Comparison of ENCODE assay signal across 20 cellular contexts in genomic region chr1:216502528-216503162, GRCh38.
A peak's percentile ranks its signal among the peaks of the same experiment; 100 is the strongest.
DNase-seq lines count a peak whose midpoint lies in the region; ATAC-seq and TF ChIP-seq lines count a peak whose summit lies in the region.
"Had no signal": no experiment of that assay in that cellular context is flagged by ENCODE, and none has a peak within 500 bp of the region (broad histone marks: within the 10 kb centered on the region; RNA-seq: fewer than 3 reads in every experiment).

No MANE protein-coding gene starts in this region.

- DNase-seq in ELF-1 (ENCODE audit: low read depth, low spot score) (peak; percentile 17), NCI-H1436 treated with DMSO at 0.1 percent for 48 hours (lab: John Stamatoyannopoulos, UW) (peak; percentile 65), NCI-H2171 (lab: John Stamatoyannopoulos, UW) (no peak)
- DNase-seq in activated CD4-positive, CD25-positive, alpha-beta regulatory T cell treated with anti-CD3 and anti-CD28 coated beads, Interleukin-2, amount 50 U/mL, for 72 hours: no peak
- DNase-seq: activated CD4-positive, alpha-beta T cell treated with anti-CD3 and anti-CD28 coated beads, Interleukin-2, amount 10 ng/mL, durations not matched to agents 7 days and 5 days; activated CD8-positive, alpha-beta memory T cell treated with anti-CD3 and anti-CD28 coated beads, Interleukin-2, amount 50 U/mL, for 4 hours; activated naive CD8-positive, alpha-beta T cell treated with anti-CD3 and anti-CD28 coated beads, Interleukin-2, amount 10 ng/mL, durations not matched to agents 7 days and 5 days; effector memory CD8-positive, alpha-beta T cell; GDM1; glutamatergic neuron; left ventricle myocardium inferior; stimulated activated CD4-positive, alpha-beta T cell treated with anti-CD3 and anti-CD28 coated beads, Interleukin-4, amount 100 ng/mL, for 1 hour; tibial artery had no signal

- 56 to 61% methylated on average over 4 to 6 of the region's 7 CpGs for WGBS in mesodermal cell (ENCODE audit: insufficient coverage in 2 of 2), 2 experiments
- WGBS in gastroesophageal sphincter (ENCODE audit: low coverage in 1 of 2), 2 donors: 19 to 72% methylated on average over 2 to 7 of the region's 7 CpGs

- no peaks in the 10 kb centered on the region for H3K27me3 Mint-ChIP-seq in brain
- H3K27me3 Mint-ChIP-seq: activated CD4-positive, alpha-beta T cell treated with anti-CD3 and anti-CD28 coated beads, Interleukin-2, amount 10 ng/mL, durations not matched to agents 7 days and 5 days; activated naive CD8-positive, alpha-beta T cell treated with anti-CD3 and anti-CD28 coated beads, Interleukin-2, amount 10 ng/mL, durations not matched to agents 7 days and 5 days; effector memory CD8-positive, alpha-beta T cell; stimulated activated naive CD8-positive, alpha-beta T cell treated with anti-CD3 and anti-CD28 coated beads, Interleukin-15, Interleukin-2, amounts not matched to agents 100 ng/mL and 50 ng/mL, for 24 hours had no signal

- TF ChIP-seq EP300 in gastroesophageal sphincter (IDR thresholded peaks at IDR 0.05): no peak

- H3K4me3 Mint-ChIP-seq in brain: peak overlapping the region in 3 of 5 experiments; percentile 18 to 51 (median 19)
- H3K4me3 Mint-ChIP-seq: activated CD4-positive, alpha-beta T cell treated with anti-CD3 and anti-CD28 coated beads, Interleukin-2, amount 10 ng/mL, durations not matched to agents 7 days and 5 days; activated naive CD8-positive, alpha-beta T cell treated with anti-CD3 and anti-CD28 coated beads, Interleukin-2, amount 10 ng/mL, durations not matched to agents 7 days and 5 days; CD14-positive monocyte; effector memory CD8-positive, alpha-beta T cell; neural crest cell; stimulated activated naive CD8-positive, alpha-beta T cell treated with anti-CD3 and anti-CD28 coated beads, Interleukin-15, Interleukin-2, amounts not matched to agents 100 ng/mL and 50 ng/mL, for 24 hours had no signal

- peak overlapping the region; percentile 2 for H3K27ac ChIP-seq in mesodermal cell (ENCODE audit: low read depth, low read length, severe bottlenecking)
- no peak overlapping the region for H3K27ac ChIP-seq in gastroesophageal sphincter
- H3K27ac ChIP-seq: left ventricle myocardium inferior, tibial artery had no signal

- H3K4me1 ChIP-seq in mesodermal cell (ENCODE audit: control insufficient read depth, insufficient read depth, low read length, poor library complexity, severe bottlenecking) (no peaks in the 10 kb centered on the region), gastroesophageal sphincter (no peaks in the 10 kb centered on the region)
- H3K4me1 ChIP-seq: left ventricle myocardium inferior, tibial artery had no signal

- TF ChIP-seq CTCF in brain (conservative IDR thresholded peaks at IDR 0.05): no peak
- TF ChIP-seq CTCF in gastroesophageal sphincter (IDR thresholded peaks at IDR 0.05): no peak

- ATAC-seq in GM18867 (IDR thresholded peaks at IDR 0.05; ENCODE audit: unreplicated experiment): no peak
- no peak for ATAC-seq in gastroesophageal sphincter
- ATAC-seq: effector memory CD8-positive, alpha-beta T cell had no signal

- TF ChIP-seq POLR2A in gastroesophageal sphincter (IDR thresholded peaks at IDR 0.05): no peak

- H3K36me3 ChIP-seq in mesodermal cell (ENCODE audit: control insufficient read depth, insufficient read depth, low read length) (no peaks in the 10 kb centered on the region), gastroesophageal sphincter (peaks cover 0 to 11% of the 10 kb centered on the region in 2 donors)
- H3K36me3 ChIP-seq: left ventricle myocardium inferior, tibial artery had no signal

- H3K4me1 Mint-ChIP-seq in brain: peaks cover 20% of the 10 kb centered on the region
- H3K4me1 Mint-ChIP-seq: activated CD4-positive, alpha-beta T cell treated with anti-CD3 and anti-CD28 coated beads, Interleukin-2, amount 10 ng/mL, durations not matched to agents 7 days and 5 days; activated naive CD8-positive, alpha-beta T cell treated with anti-CD3 and anti-CD28 coated beads, Interleukin-2, amount 10 ng/mL, durations not matched to agents 7 days and 5 days; CD14-positive monocyte had no signal

- no peaks in the 10 kb centered on the region for H3K9me3 Mint-ChIP-seq in brain
- H3K9me3 Mint-ChIP-seq: activated naive CD8-positive, alpha-beta T cell treated with anti-CD3 and anti-CD28 coated beads, Interleukin-2, amount 10 ng/mL, durations not matched to agents 7 days and 5 days; neural crest cell had no signal

- H3K27ac Mint-ChIP-seq in brain: peak overlapping the region in 1 of 5 experiments; percentile 5
- H3K27ac Mint-ChIP-seq: activated CD4-positive, alpha-beta T cell treated with anti-CD3 and anti-CD28 coated beads, Interleukin-2, amount 10 ng/mL, durations not matched to agents 7 days and 5 days; activated naive CD8-positive, alpha-beta T cell treated with anti-CD3 and anti-CD28 coated beads, Interleukin-2, amount 10 ng/mL, durations not matched to agents 7 days and 5 days; CD14-positive monocyte; effector memory CD8-positive, alpha-beta T cell; stimulated activated naive CD8-positive, alpha-beta T cell treated with anti-CD3 and anti-CD28 coated beads, Interleukin-15, Interleukin-2, amounts not matched to agents 100 ng/mL and 50 ng/mL, for 24 hours had no signal

- H3K9me3 ChIP-seq in mesodermal cell (ENCODE audit: control insufficient read depth, low read length) (no peaks in the 10 kb centered on the region), gastroesophageal sphincter (no peaks in the 10 kb centered on the region)
- H3K9me3 ChIP-seq: left ventricle myocardium inferior, tibial artery had no signal

- H3K4me3 ChIP-seq in mesodermal cell (ENCODE audit: extremely low read depth, insufficient read depth, low read length, poor library complexity, severe bottlenecking): no peak overlapping the region
- H3K4me3 ChIP-seq in gastroesophageal sphincter: no peak overlapping the region
- H3K4me3 ChIP-seq: left ventricle myocardium inferior, tibial artery had no signal

- no peaks in the 10 kb centered on the region for H3K27me3 ChIP-seq in gastroesophageal sphincter
- H3K27me3 ChIP-seq: tibial artery had no signal

- peaks cover 10% of the 10 kb centered on the region for H3K36me3 Mint-ChIP-seq in brain
- H3K36me3 Mint-ChIP-seq: activated naive CD8-positive, alpha-beta T cell treated with anti-CD3 and anti-CD28 coated beads, Interleukin-2, amount 10 ng/mL, durations not matched to agents 7 days and 5 days; CD14-positive monocyte had no signal

Comparison
In these comparisons a context has a peak if more than half of its experiments do, and no peak if none do; other contexts are left out.
1. DNase-seq: peak in ELF-1 (single experiment) and NCI-H1436 treated with DMSO at 0.1 percent for 48 hours (single experiment); none in activated CD4-positive, CD25-positive, alpha-beta regulatory T cell treated with anti-CD3 and anti-CD28 coated beads, Interleukin-2, amount 50 U/mL, for 72 hours (single experiment) and NCI-H2171 (single experiment).